Comparison of ENCODE assay signal across 32 cellular contexts in the genomic region with DNA sequence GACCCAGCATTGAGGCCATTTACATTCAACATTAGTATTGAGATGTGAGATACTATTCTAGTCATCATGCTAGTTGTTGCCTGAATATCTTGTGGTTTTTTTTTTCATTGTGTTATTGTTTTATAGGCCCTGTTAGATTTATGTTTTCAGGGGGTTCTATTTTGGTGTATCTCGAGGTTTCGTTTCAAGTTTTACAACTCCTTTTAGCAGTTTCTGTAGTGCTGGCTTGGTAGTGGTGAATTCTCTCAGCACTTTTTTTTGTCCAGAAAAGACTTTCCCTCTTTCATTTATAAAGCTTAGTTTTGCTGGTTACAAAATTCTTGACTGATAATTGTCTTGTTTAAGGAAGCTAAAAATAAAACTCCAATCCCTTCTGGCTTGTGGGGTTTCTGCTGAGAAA.
"Had no signal": no experiment of that assay in that cellular context is flagged by ENCODE, and none has a peak within 500 bp of the region (broad histone marks: within the 10 kb centered on the region; RNA-seq: fewer than 3 reads in every experiment).

No MANE protein-coding gene starts in this region.

- H3K4me3 ChIP-seq: adrenal gland, ascending aorta, body of pancreas, breast epithelium, cardiac muscle cell had no signal

- ATAC-seq: activated naive CD4-positive, alpha-beta T cell treated with anti-CD3 and anti-CD28 coated beads, Interleukin-2, amount 50 U/mL, for 72 hours; activated naive CD8-positive, alpha-beta T cell treated with anti-CD3 and anti-CD28 coated beads, Interleukin-2, amount 50 U/mL, for 24 hours; activated T-cell treated with anti-CD3 and anti-CD28 coated beads, Interleukin-2, amount 50 U/mL, for 4 hours; activated T-cell treated with anti-CD3 and anti-CD28 coated beads, Interleukin-2, amount 50 U/mL, for 72 hours; activated T-helper 17 cell treated with anti-CD3 and anti-CD28 coated beads, Interleukin-2, amount 50 U/mL, for 72 hours; body of pancreas had no signal

- FAIRE-seq: astrocyte, bronchial epithelial cell had no signal

- H3K4me1 ChIP-seq: adrenal gland, ascending aorta, body of pancreas, breast epithelium had no signal

- H3K27ac ChIP-seq: adrenal gland, ascending aorta, body of pancreas, brain microvascular endothelial cell, breast epithelium, cardiac muscle cell had no signal

- H3K36me3 ChIP-seq: adrenal gland, ascending aorta, brain microvascular endothelial cell, breast epithelium, cardiac muscle cell had no signal

- H3K27me3 ChIP-seq: adrenal gland, ascending aorta, body of pancreas, brain microvascular endothelial cell, breast epithelium, cardiac muscle cell had no signal

- DNase-seq: activated effector memory CD4-positive, alpha-beta T cell treated with anti-CD3 and anti-CD28 coated beads, Interleukin-2, amount 50 U/mL, for 16 hours; activated effector memory CD4-positive, alpha-beta T cell treated with Interleukin-2 at 50 U/mL for 16 hours; activated gamma-delta T cell; activated gamma-delta T cell treated with Interleukin-2 at 50 U/mL for 16 hours; activated naive CD4-positive, alpha-beta T cell; activated naive CD4-positive, alpha-beta T cell treated with anti-CD3 and anti-CD28 coated beads for 36 hours; activated naive CD4-positive, alpha-beta T cell treated with anti-CD3 and anti-CD28 coated beads, Interleukin-2, amount 10 ng/mL, durations not matched to agents 7 days and 5 days; activated naive CD4-positive, alpha-beta T cell treated with anti-CD3 and anti-CD28 coated beads, Interleukin-2, amount 50 U/mL, for 16 hours; activated naive CD4-positive, alpha-beta T cell treated with Interleukin-2 at 50 U/mL for 16 hours; activated naive CD8-positive, alpha-beta T cell treated with anti-CD3 and anti-CD28 coated beads for 36 hours; activated naive CD8-positive, alpha-beta T cell treated with anti-CD3 and anti-CD28 coated beads, Interleukin-2, amount 10 ng/mL, durations not matched to agents 7 days and 5 days; activated naive CD8-positive, alpha-beta T cell treated with anti-CD3 and anti-CD28 coated beads, Interleukin-2, amount 50 U/mL, for 24 hours; activated T-cell treated with anti-CD3 and anti-CD28 coated beads, Interleukin-2, amount 50 U/mL, for 4 hours; activated T-cell treated with anti-CD3 and anti-CD28 coated beads, Interleukin-2, amount 50 U/mL, for 48 hours; activated T-cell treated with anti-CD3 and anti-CD28 coated beads, Interleukin-2, amount 50 U/mL, for 72 hours; adrenal gland; amniotic stem cell; amygdala; anterior cingulate cortex; aorta; body of pancreas; brain microvascular endothelial cell; caudate nucleus; central memory CD4-positive, alpha-beta T cell; cerebellar nuclear complex had no signal

- H3K9me3 ChIP-seq: body of pancreas had no signal
